In genomic region chr9:109114670-109115069, GRCh38 we compare ENCODE assay signal across 12 cellular contexts. TPM values are rescaled to one million over a fixed set of nuclear protein-coding genes. Genes with fewer than 3 reads are reported as not detected.
A peak's percentile ranks its signal among the peaks of the same experiment; 100 is the strongest.
DNase-seq lines count a peak whose midpoint lies in the region; ATAC-seq, FAIRE-seq and TF ChIP-seq lines count a peak whose summit lies in the region.
"Had no signal": no experiment of that assay in that cellular context is flagged by ENCODE, and none has a peak within 500 bp of the region (broad histone marks: within the 10 kb centered on the region; RNA-seq: fewer than 3 reads in every experiment).

No MANE protein-coding gene starts in this region.

- H3K4me3 ChIP-seq in right atrium auricular region (no peak overlapping the region), adipocyte (ENCODE audit: low read length) (peak overlapping the region; percentile 28), upper lobe of right lung (no peak overlapping the region)

- FAIRE-seq in GM12892 (lab: Jason Lieb, UNC): no peak

- H3K4me1 ChIP-seq in right atrium auricular region: peaks cover 0 to 93% of the 10 kb centered on the region in 2 donors
- peaks cover 80% of the 10 kb centered on the region for H3K4me1 ChIP-seq in adipocyte (ENCODE audit: control insufficient read depth, insufficient read depth, low read length)
- H3K4me1 ChIP-seq in upper lobe of right lung: peaks cover 86% of the 10 kb centered on the region

- no peaks in the 10 kb centered on the region for H3K9me3 ChIP-seq in right atrium auricular region
- H3K9me3 ChIP-seq in adipocyte (ENCODE audit: control insufficient read depth, low read length): no peaks in the 10 kb centered on the region
- no peaks in the 10 kb centered on the region for H3K9me3 ChIP-seq in upper lobe of right lung

- H3K27ac ChIP-seq in right atrium auricular region (peak overlapping the region; percentile 70 to 87), upper lobe of right lung (peak overlapping the region; percentile 73)

- no peak for TF ChIP-seq CTCF in right atrium auricular region (IDR thresholded peaks at IDR 0.05)
- no peak for TF ChIP-seq CTCF in upper lobe of right lung (IDR thresholded peaks at IDR 0.05)

- intact Hi-C loops in Right ventricle myocardium superior (cut with DNase I): no loop called here
- intact Hi-C loops in upper lobe of right lung (cut with DNase I): no loop called here

- no peaks in the 10 kb centered on the region for H3K36me3 ChIP-seq in right atrium auricular region
- no peaks in the 10 kb centered on the region for H3K36me3 ChIP-seq in adipocyte (ENCODE audit: control insufficient read depth, insufficient read depth, low read length, severe bottlenecking)
- H3K36me3 ChIP-seq in upper lobe of right lung: no peaks in the 10 kb centered on the region

- ATAC-seq in Right ventricle myocardium superior (ENCODE audit: poor library complexity): no peak
- ATAC-seq in upper lobe of right lung: no peak
- ATAC-seq: activated CD8-positive, alpha-beta memory T cell treated with anti-CD3 and anti-CD28 coated beads, Interleukin-2, amount 10 ng/mL, durations not matched to agents 7 days and 5 days had no signal

- TF ChIP-seq POLR2A in GM12892 (IDR thresholded peaks at IDR 0.05; ENCODE audit: low read depth, low read length): no peak

- no peak for DNase-seq in right atrium auricular region (ENCODE audit: low spot score)
- DNase-seq in Right ventricle myocardium superior: no peak
- DNase-seq in adipocyte (ENCODE audit: low read depth): no peak
- DNase-seq in kidney tubule cell (ENCODE audit: low spot score): peak; percentile 97
- DNase-seq in upper lobe of right lung: no peak
- DNase-seq in T-helper 9 cell: no peak
- DNase-seq in activated CD8-positive, alpha-beta memory T cell treated with anti-CD3 and anti-CD28 coated beads for 24 hours: no peak
- no peak for DNase-seq in GM12892 (ENCODE audit: insufficient read length)
- DNase-seq: activated CD8-positive, alpha-beta memory T cell treated with anti-CD3 and anti-CD28 coated beads, Interleukin-2, amount 10 ng/mL, durations not matched to agents 7 days and 5 days; Calu3; mesendoderm; stimulated activated CD4-positive, alpha-beta T cell treated with anti-CD3 and anti-CD28 coated beads, Interleukin-4, amount 100 ng/mL, for 24 hours had no signal

- no peaks in the 10 kb centered on the region for H3K27me3 ChIP-seq in right atrium auricular region
- no peaks in the 10 kb centered on the region for H3K27me3 ChIP-seq in adipocyte (replicated peaks; ENCODE audit: control insufficient read depth, insufficient read depth, low read length)
- H3K27me3 ChIP-seq in upper lobe of right lung: no peaks in the 10 kb centered on the region

- no peak overlapping the region for H3K9ac ChIP-seq in adipocyte (ENCODE audit: low read length)

RNA-seq across cellular contexts. Expression of gene TMEM245, which starts 5.1 kb away (rescaled TPM):
- 10 to 100 TPM; 89.0 to 95.1 TPM for total RNA-seq in right atrium auricular region
- total RNA-seq in Right ventricle myocardium superior: 102 TPM
- 92.1 TPM for total RNA-seq in upper lobe of right lung
- 16.7 TPM for polyA plus RNA-seq in GM12892 (2012; ENCODE audit: missing spikeins)

RNA-seq across cellular contexts. Expression of gene FRRS1L, which starts 52.4 kb away (rescaled TPM):
- 1 to 10 TPM; 4.3 to 7.5 TPM for total RNA-seq in right atrium auricular region
- total RNA-seq in Right ventricle myocardium superior: 1.2 TPM
- total RNA-seq in upper lobe of right lung: 0.09 TPM
- polyA plus RNA-seq in GM12892 (2012; ENCODE audit: missing spikeins): not detected
- total RNA-seq: activated CD8-positive, alpha-beta memory T cell treated with anti-CD3 and anti-CD28 coated beads, Interleukin-2, amount 10 ng/mL, durations not matched to agents 7 days and 5 days; Calu3 had no signal
